Comparison of ENCODE assay signal across 19 cellular contexts in genomic region chr22:37509026-37509886, GRCh38. TPM values are rescaled to one million over a fixed set of nuclear protein-coding genes. Genes with fewer than 3 reads are reported as not detected.
DNase-seq lines count a peak whose midpoint lies in the region; ATAC-seq, FAIRE-seq and TF ChIP-seq lines count a peak whose summit lies in the region.
"Had no signal": no experiment of that assay in that cellular context is flagged by ENCODE, and none has a peak within 500 bp of the region (broad histone marks: within the 10 kb centered on the region; RNA-seq: fewer than 3 reads in every experiment).

No MANE protein-coding gene starts in this region.

- H3K27me3 ChIP-seq in K562 (ENCODE audit: control insufficient read depth in 2 of 2, insufficient read depth in 2 of 2, low read length in 2 of 2), result no peaks in the 10 kb centered on the region
- H3K27me3 ChIP-seq: brain microvascular endothelial cell, ovary, uterus had no signal

- H2AFZ ChIP-seq in K562 (ENCODE audit: low read depth, low read length), result peak overlapping the region; percentile 45; the same call in 1 of the 2 replicates

- TF ChIP-seq EP300 in K562 (IDR thresholded peaks at IDR 0.05; ENCODE audit: low read length), result no peak

- H3K4me3 ChIP-seq in K562, result no peak overlapping the region
- H3K4me3 ChIP-seq: ovary, uterus had no signal

- TF ChIP-seq RAD21 in K562 (CRISPR knock-in tag; conservative IDR thresholded peaks at IDR 0.05 in 1 of 2, IDR thresholded peaks at IDR 0.05 in 1 of 2), result no peak

- peak overlapping the region; percentile 25 to 74; a peak in 2 of 4 replicates for H3K9ac ChIP-seq in K562 (ENCODE audit: insufficient read depth in 1 of 2, low read depth in 2 of 2, low read length in 2 of 2)

- H3K27ac ChIP-seq in K562 (ENCODE audit: extremely low read depth, low read depth, low read length), result peak overlapping the region; percentile 36; the same call in 2 of the 3 replicates
- H3K27ac ChIP-seq: brain microvascular endothelial cell, ovary had no signal

- in situ Hi-C loops in K562 (cut with MboI), result no loop called here

- H4K20me1 ChIP-seq in K562 (replicated peaks; ENCODE audit: control insufficient read depth, insufficient read depth, low read length), result no peaks in the 10 kb centered on the region

- intact Hi-C loops in K562 (cut with micrococcal nuclease) (no loop called here), left cardiac atrium (cut with DNase I) (no loop called here)

- H3K4me1 ChIP-seq in K562 (replicated peaks in 1 of 2; ENCODE audit: control insufficient read depth in 2 of 2, insufficient read depth in 2 of 2, low read length in 2 of 2), result peaks cover 21 to 27% of the 10 kb centered on the region in 2 experiments

- H3K9me3 Mint-ChIP-seq in nephron progenitor cell (no peaks in the 10 kb centered on the region), type B pancreatic cell (no peaks in the 10 kb centered on the region)
- no peaks in the 10 kb centered on the region for H3K9me3 Mint-ChIP-seq in activated CD8-positive, alpha-beta T cell treated with anti-CD3 and anti-CD28 coated beads, Interleukin-2, amount 10 ng/mL, durations not matched to agents 7 days and 5 days (ENCODE audit: insufficient read depth)
- H3K9me3 Mint-ChIP-seq: CD14-positive monocyte had no signal

- H3K27ac Mint-ChIP-seq in nephron progenitor cell (peak overlapping the region; percentile 87), type B pancreatic cell (peak overlapping the region; percentile 81)
- no peak overlapping the region for H3K27ac Mint-ChIP-seq in activated CD8-positive, alpha-beta T cell treated with anti-CD3 and anti-CD28 coated beads, Interleukin-2, amount 10 ng/mL, durations not matched to agents 7 days and 5 days
- H3K27ac Mint-ChIP-seq: CD14-positive monocyte had no signal

- H3K36me3 Mint-ChIP-seq in nephron progenitor cell (ENCODE audit: low read depth), result peaks cover 5% of the 10 kb centered on the region
- H3K36me3 Mint-ChIP-seq in type B pancreatic cell, result no peaks in the 10 kb centered on the region
- no peaks in the 10 kb centered on the region for H3K36me3 Mint-ChIP-seq in activated CD8-positive, alpha-beta T cell treated with anti-CD3 and anti-CD28 coated beads, Interleukin-2, amount 10 ng/mL, durations not matched to agents 7 days and 5 days (ENCODE audit: low read depth)
- H3K36me3 Mint-ChIP-seq: CD14-positive monocyte had no signal

- POLR2A ChIA-PET in K562 (lab: Yijun Ruan, JAX), result interaction anchor here (0.6 kb wide), 1 partner anchor 243 kb away, joined by 3 read pairs; no protein-coding TSS in a partner anchor
- POLR2A ChIA-PET in activated CD8-positive, alpha-beta T cell treated with anti-CD3 and anti-CD28 coated beads, Interleukin-2, amount 10 ng/mL, durations not matched to agents 7 days and 5 days (lab: Charles Lee), result no interaction called here

- peaks cover 4% of the 10 kb centered on the region for H3K27me3 Mint-ChIP-seq in nephron progenitor cell (ENCODE audit: low read depth, poor library complexity)
- no peaks in the 10 kb centered on the region for H3K27me3 Mint-ChIP-seq in type B pancreatic cell
- H3K27me3 Mint-ChIP-seq in activated CD8-positive, alpha-beta T cell treated with anti-CD3 and anti-CD28 coated beads, Interleukin-2, amount 10 ng/mL, durations not matched to agents 7 days and 5 days (ENCODE audit: low read depth), result no peaks in the 10 kb centered on the region

- no peaks in the 10 kb centered on the region for H3K9me3 ChIP-seq in K562 (replicated peaks; ENCODE audit: control insufficient read depth, insufficient read depth, low read depth, low read length)
- H3K9me3 ChIP-seq: ovary, uterus had no signal

- H3K4me3 Mint-ChIP-seq in nephron progenitor cell (peak overlapping the region; percentile 13), type B pancreatic cell (no peak overlapping the region)
- H3K4me3 Mint-ChIP-seq in activated CD8-positive, alpha-beta T cell treated with anti-CD3 and anti-CD28 coated beads, Interleukin-2, amount 10 ng/mL, durations not matched to agents 7 days and 5 days, result no peak overlapping the region
- H3K4me3 Mint-ChIP-seq: CD14-positive monocyte had no signal

- CTCF ChIA-PET in K562 (lab: Yijun Ruan, JAX; ENCODE audit: low intra/inter-chr PET ratio), result no interaction called here
- CTCF ChIA-PET in activated CD8-positive, alpha-beta T cell treated with anti-CD3 and anti-CD28 coated beads, Interleukin-2, amount 10 ng/mL, durations not matched to agents 7 days and 5 days (lab: Charles Lee), result interaction anchor here (1.1 kb wide), 1 partner anchor 37 kb away, joined by 3 read pairs; no protein-coding TSS in a partner anchor

- peak; percentile 60 for ATAC-seq in K562
- ATAC-seq in left cardiac atrium, result peak; percentile 39
- no peak for ATAC-seq in activated CD8-positive, alpha-beta T cell treated with anti-CD3 and anti-CD28 coated beads, Interleukin-2, amount 10 ng/mL, durations not matched to agents 7 days and 5 days

- 49% methylated on average over 5 of the region's 10 CpGs for WGBS in K562 (ENCODE audit: insufficient coverage, low coverage, missing lambda C conversion rate)

- H3K4me1 Mint-ChIP-seq in nephron progenitor cell (peaks cover 70% of the 10 kb centered on the region), type B pancreatic cell (ENCODE audit: unreplicated experiment) (peaks cover 35% of the 10 kb centered on the region)
- no peaks in the 10 kb centered on the region for H3K4me1 Mint-ChIP-seq in activated CD8-positive, alpha-beta T cell treated with anti-CD3 and anti-CD28 coated beads, Interleukin-2, amount 10 ng/mL, durations not matched to agents 7 days and 5 days (ENCODE audit: low read depth)
- H3K4me1 Mint-ChIP-seq: CD14-positive monocyte had no signal

- H3K9me1 ChIP-seq in K562 (ENCODE audit: control insufficient read depth, insufficient read depth, low read length), result no peaks in the 10 kb centered on the region

- no peak for FAIRE-seq in K562 (lab: Jason Lieb, UNC)
- FAIRE-seq: endometrium, GM12891, TTC549 had no signal

- BruUV-seq in K562 (replicated peaks; lab: Mats Ljungman, UMichigan), result no TSS peak

- TF ChIP-seq POLR2A in K562 (conservative IDR thresholded peaks at IDR 0.05), result no peak

- DNase-seq in K562 (ENCODE audit: extremely low read depth in 1 of 4, low spot score in 3 of 4) (peak in 1 of 4 experiments; percentile 12), left cardiac atrium (peak; percentile 53), nephron progenitor cell (no peak), type B pancreatic cell (ENCODE audit: extremely low spot score, unreplicated experiment) (no peak), kidney tubule cell (ENCODE audit: low spot score) (no peak)
- no peak for DNase-seq in activated CD4-positive, alpha-beta T cell treated with anti-CD3 and anti-CD28 coated beads, Interleukin-2, amount 50 U/mL, for 48 hours
- no peak for DNase-seq in activated CD8-positive, alpha-beta T cell treated with anti-CD3 and anti-CD28 coated beads, Interleukin-2, amount 10 ng/mL, durations not matched to agents 7 days and 5 days
- DNase-seq: activated gamma-delta T cell treated with Interleukin-2 at 50 U/mL for 16 hours, brain microvascular endothelial cell, EL, NCI-H187 treated with DMSO at 0.1 percent for 48 hours, NCI-H748 treated with DMSO at 0.1 percent for 48 hours, SIG-M5, uterus had no signal

- H3K36me3 ChIP-seq in K562 (ENCODE audit: control insufficient read depth, insufficient read depth, low read length), result peaks cover 3% of the 10 kb centered on the region; the same call in 1 of the 3 replicates
- H3K36me3 ChIP-seq: ovary, uterus had no signal

- TF ChIP-seq CTCF in K562 (IDR thresholded peaks at IDR 0.05 in 2 of 3, conservative IDR thresholded peaks at IDR 0.05 in 1 of 3; ENCODE audit: insufficient read depth in 2 of 3, low read depth in 1 of 3, low read length in 3 of 3) (no peak), nephron progenitor cell (IDR thresholded peaks at IDR 0.05) (no peak), type B pancreatic cell (conservative IDR thresholded peaks at IDR 0.05) (no peak)

- no peaks in the 10 kb centered on the region for H3K79me2 ChIP-seq in K562 (ENCODE audit: control insufficient read depth, insufficient read depth, low read length)

- H3K4me2 ChIP-seq in K562 (ENCODE audit: insufficient read depth, low read length), result no peak overlapping the region

RNA-seq across cellular contexts. Expression of gene CARD10, which starts 10.0 kb away (rescaled TPM):
- total RNA-seq in K562 (2011; cell fraction: chromatin; rRNA removed; ENCODE audit: low replicate concordance), result 5.4 and 20.1 TPM in 2 replicates
- total RNA-seq in K562 (2011; cell fraction: nucleolus; rRNA removed), result 9.2 and 11.7 TPM in 2 replicates
- total RNA-seq in K562 (2011; cell fraction: nucleoplasm; rRNA removed), result 6.9 and 8.3 TPM in 2 replicates
- total RNA-seq in K562 (2014; rRNA removed), result 4.2 and 4.4 TPM in 2 replicates
- 0.57 and 0.84 TPM in 2 replicates for total RNA-seq in K562 (2014; rRNA removed; fragmentation: Illumina TruSeq; extraction: Trizol)
- 1.6 TPM in 2 replicates for total RNA-seq in K562 (2015; rRNA removed; fragmentation: Illumina TruSeq; extraction: Trizol)
- 4.6 and 5.8 TPM in 2 replicates for total RNA-seq in K562 (2021)
- polyA plus RNA-seq in K562 (2011; rRNA removed), result 3.0 and 4.2 TPM in 2 replicates
- 4.8 and 9.8 TPM in 2 replicates for polyA plus RNA-seq in K562 (2011; cell fraction: cytosol; rRNA removed)
- 14.1 and 18.7 TPM in 2 replicates for polyA plus RNA-seq in K562 (2011; cell fraction: nucleus; rRNA removed)
- polyA plus RNA-seq in K562 (2012), result 2.4 and 4.6 TPM in 2 replicates
- polyA plus RNA-seq in K562 (2014; fragmentation: Illumina TruSeq; extraction: Trizol), result 1.5 and 3.2 TPM in 2 replicates
- under 1 TPM; 0.13 to 0.20 TPM for polyA plus RNA-seq in K562 (2014; fragmentation: Nextera tagmentation; extraction: Ambion mirVana)
- 3.6 and 5.8 TPM in 2 replicates for polyA plus RNA-seq in K562 (2014; rRNA removed)
- polyA minus RNA-seq in K562 (2011; rRNA and poly(A)+ RNA removed), result 1.2 and 1.3 TPM in 2 replicates
- 5.9 TPM in 2 replicates for polyA minus RNA-seq in K562 (2011; cell fraction: cytosol; rRNA and poly(A)+ RNA removed)
- polyA minus RNA-seq in K562 (2011; cell fraction: nucleus; rRNA and poly(A)+ RNA removed), result 4.6 and 4.7 TPM in 2 replicates
- 1 to 10 TPM; 7.7 to 9.2 TPM for total RNA-seq in left cardiac atrium
- total RNA-seq in type B pancreatic cell (ENCODE audit: low replicate concordance), result 9.9 and 14.8 TPM in 2 replicates
- under 1 TPM in 1 of 2 experiments, not detected in 1; 0.31 TPM for total RNA-seq in activated CD8-positive, alpha-beta T cell treated with anti-CD3 and anti-CD28 coated beads, Interleukin-2, amount 10 ng/mL, durations not matched to agents 7 days and 5 days
- polyA plus RNA-seq: CD14-positive monocyte had no signal

RNA-seq across cellular contexts. Expression of gene MFNG, which starts 23.1 kb away (rescaled TPM):
- total RNA-seq in K562 (2011; cell fraction: chromatin; rRNA removed; ENCODE audit: low replicate concordance), result 0.83 TPM in 1 of 2 replicates, not detected in the other
- not detected in 2 replicates for total RNA-seq in K562 (2011; cell fraction: nucleolus; rRNA removed)
- not detected in 2 replicates for total RNA-seq in K562 (2011; cell fraction: nucleoplasm; rRNA removed)
- total RNA-seq in K562 (2014; rRNA removed) (0.53 and 0.54 TPM in 2 replicates), K562 (2014; rRNA removed; fragmentation: Illumina TruSeq; extraction: Trizol) (0.32 TPM in 1 of 2 replicates, not detected in the other), K562 (2015; rRNA removed; fragmentation: Illumina TruSeq; extraction: Trizol) (0.26 TPM in 1 of 2 replicates, not detected in the other), K562 (2021) (0.73 and 0.89 TPM in 2 replicates), left cardiac atrium (10 to 100 TPM; 14.1 to 17.4 TPM), type B pancreatic cell (ENCODE audit: low replicate concordance) (0.76 and 0.82 TPM in 2 replicates)
- polyA plus RNA-seq in K562 (2011; rRNA removed) (0.08 and 0.38 TPM in 2 replicates), K562 (2014; fragmentation: Illumina TruSeq; extraction: Trizol) (0.14 and 0.16 TPM in 2 replicates), K562 (2014; fragmentation: Nextera tagmentation; extraction: Ambion mirVana) (not detected), K562 (2014; rRNA removed) (0.13 and 0.20 TPM in 2 replicates)
- polyA plus RNA-seq in K562 (2011; cell fraction: cytosol; rRNA removed), result 0.18 and 1.2 TPM in 2 replicates
- polyA plus RNA-seq in K562 (2011; cell fraction: nucleus; rRNA removed), result 0.10 and 1.6 TPM in 2 replicates
- 0.10 and 0.86 TPM in 2 replicates for polyA plus RNA-seq in K562 (2012)
- 0.49 TPM in 1 of 2 replicates, not detected in the other for polyA minus RNA-seq in K562 (2011; rRNA and poly(A)+ RNA removed)
- polyA minus RNA-seq in K562 (2011; cell fraction: cytosol; rRNA and poly(A)+ RNA removed), result not detected in 2 replicates
- polyA minus RNA-seq in K562 (2011; cell fraction: nucleus; rRNA and poly(A)+ RNA removed), result not detected in 2 replicates
- total RNA-seq in activated CD8-positive, alpha-beta T cell treated with anti-CD3 and anti-CD28 coated beads, Interleukin-2, amount 10 ng/mL, durations not matched to agents 7 days and 5 days, result 100 to 1,000 TPM; 227 to 232 TPM

RNA-seq across cellular contexts. Expression of gene CDC42EP1, which starts 51.0 kb away (rescaled TPM):
- 7.9 and 25.6 TPM in 2 replicates for total RNA-seq in K562 (2011; cell fraction: chromatin; rRNA removed; ENCODE audit: low replicate concordance)
- 22.5 and 24.0 TPM in 2 replicates for total RNA-seq in K562 (2011; cell fraction: nucleolus; rRNA removed)
- 13.4 and 14.2 TPM in 2 replicates for total RNA-seq in K562 (2011; cell fraction: nucleoplasm; rRNA removed)
- total RNA-seq in K562 (2014; rRNA removed), result 29.0 and 41.6 TPM in 2 replicates
- total RNA-seq in K562 (2014; rRNA removed; fragmentation: Illumina TruSeq; extraction: Trizol), result 2.7 and 3.2 TPM in 2 replicates
- 7.3 and 8.3 TPM in 2 replicates for total RNA-seq in K562 (2015; rRNA removed; fragmentation: Illumina TruSeq; extraction: Trizol)
- 62.8 and 70.2 TPM in 2 replicates for total RNA-seq in K562 (2021)
- 4.0 and 13.8 TPM in 2 replicates for polyA plus RNA-seq in K562 (2011; rRNA removed)
- polyA plus RNA-seq in K562 (2011; cell fraction: cytosol; rRNA removed), result 6.0 and 18.2 TPM in 2 replicates
- polyA plus RNA-seq in K562 (2011; cell fraction: nucleus; rRNA removed), result 9.9 and 15.1 TPM in 2 replicates
- polyA plus RNA-seq in K562 (2012), result 24.9 and 50.5 TPM in 2 replicates
- 18.4 and 49.9 TPM in 2 replicates for polyA plus RNA-seq in K562 (2014; fragmentation: Illumina TruSeq; extraction: Trizol)
- under 1 TPM; 0.67 to 0.69 TPM for polyA plus RNA-seq in K562 (2014; fragmentation: Nextera tagmentation; extraction: Ambion mirVana)
- 22.5 and 28.1 TPM in 2 replicates for polyA plus RNA-seq in K562 (2014; rRNA removed)
- 1.9 and 2.3 TPM in 2 replicates for polyA minus RNA-seq in K562 (2011; rRNA and poly(A)+ RNA removed)
- 12.7 and 21.9 TPM in 2 replicates for polyA minus RNA-seq in K562 (2011; cell fraction: cytosol; rRNA and poly(A)+ RNA removed)
- polyA minus RNA-seq in K562 (2011; cell fraction: nucleus; rRNA and poly(A)+ RNA removed), result 10.2 and 10.6 TPM in 2 replicates
- total RNA-seq in left cardiac atrium, result 10 to 100 TPM; 20.9 to 44.6 TPM
- total RNA-seq in type B pancreatic cell (ENCODE audit: low replicate concordance), result 20.5 and 30.4 TPM in 2 replicates
- total RNA-seq in activated CD8-positive, alpha-beta T cell treated with anti-CD3 and anti-CD28 coated beads, Interleukin-2, amount 10 ng/mL, durations not matched to agents 7 days and 5 days, result under 1 TPM; 0.13 to 0.21 TPM

Comparison
In these comparisons a context has a peak if more than half of its experiments do, and no peak if none do; other contexts are left out.
1. RNA of gene MFNG, which starts 23.1 kb away (total RNA-seq): 227 to 232 TPM in activated CD8-positive, alpha-beta T cell treated with anti-CD3 and anti-CD28 coated beads, Interleukin-2, amount 10 ng/mL, durations not matched to agents 7 days and 5 days; 14.1 to 17.4 TPM in left cardiac atrium, 0.76 to 0.82 TPM in type B pancreatic cell and 0.26 to 0.89 TPM in K562; every median in the first group is over 10 times any median in the second.